ENCODE assay signal across 8 cellular contexts in the genomic region with DNA sequence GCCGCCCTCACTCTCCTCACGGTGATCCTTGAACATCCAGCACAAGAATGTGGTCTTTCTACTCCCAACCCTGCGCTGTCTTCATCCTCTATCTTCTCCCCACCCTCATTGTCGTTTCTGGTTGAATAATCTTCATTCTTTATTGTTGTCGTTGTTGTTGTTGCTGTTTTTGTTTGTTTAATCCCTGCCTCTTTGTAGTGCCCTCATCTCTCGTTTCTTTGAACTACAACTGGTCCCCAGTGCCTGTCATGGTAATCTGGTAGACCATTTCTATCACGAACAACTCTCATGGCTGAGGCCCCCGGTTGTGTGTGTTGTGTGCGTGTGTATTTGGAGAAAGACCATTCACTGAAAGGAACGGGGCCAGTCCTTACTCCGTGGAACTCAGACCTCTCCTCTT. TPM values are rescaled to one million over a fixed set of nuclear protein-coding genes. Genes with fewer than 3 reads are reported as not detected.
DNase-seq lines count a peak whose midpoint lies in the region; ATAC-seq and TF ChIP-seq lines count a peak whose summit lies in the region.

No MANE protein-coding gene starts in this region.

- peaks cover 39% of the 10 kb centered on the region for H3K4me1 Mint-ChIP-seq in brain

- DNase-seq in left ventricle myocardium inferior, result no peak
- DNase-seq in cardiac septum (ENCODE audit: low spot score), result no peak

- H3K9me3 ChIP-seq in left ventricle myocardium inferior (replicated peaks), result no peaks in the 10 kb centered on the region
- H3K9me3 ChIP-seq in mucosa of stomach (ENCODE audit: control insufficient read depth, low read length), result no peaks in the 10 kb centered on the region

- H3K27me3 ChIP-seq in left ventricle myocardium inferior (ENCODE audit: low read depth) (peaks cover 42% of the 10 kb centered on the region), mucosa of stomach (ENCODE audit: control insufficient read depth, insufficient read depth, low read length) (peaks cover 52% of the 10 kb centered on the region)

- ATAC-seq in HG02759 (IDR thresholded peaks at IDR 0.05; ENCODE audit: unreplicated experiment) (no peak), HG03097 (IDR thresholded peaks at IDR 0.05; ENCODE audit: low FRiP score, unreplicated experiment) (no peak), HG03025 (IDR thresholded peaks at IDR 0.05; ENCODE audit: low FRiP score, unreplicated experiment) (no peak)

- no peaks in the 10 kb centered on the region for H3K9me3 Mint-ChIP-seq in brain

- no peaks in the 10 kb centered on the region for H3K36me3 ChIP-seq in left ventricle myocardium inferior
- H3K36me3 ChIP-seq in mucosa of stomach (ENCODE audit: control insufficient read depth, insufficient read depth, low read length), result no peaks in the 10 kb centered on the region
- H3K36me3 ChIP-seq in urinary bladder (ENCODE audit: insufficient read depth), result no peaks in the 10 kb centered on the region

- peaks cover 24% of the 10 kb centered on the region for H3K4me1 ChIP-seq in left ventricle myocardium inferior
- peaks cover 10% of the 10 kb centered on the region for H3K4me1 ChIP-seq in mucosa of stomach (ENCODE audit: control insufficient read depth, insufficient read depth, low read length)
- H3K4me1 ChIP-seq in urinary bladder (ENCODE audit: insufficient read depth), result no peaks in the 10 kb centered on the region

- H3K4me3 ChIP-seq in left ventricle myocardium inferior (peak overlapping the region; percentile 72), mucosa of stomach (ENCODE audit: low read length) (no peak overlapping the region), urinary bladder (ENCODE audit: low read depth, low read length) (peak overlapping the region; percentile 63)

- peak overlapping the region; percentile 80 to 90 (median 83) for H3K4me3 Mint-ChIP-seq in brain

- intact Hi-C loops in left ventricle myocardium inferior (cut with micrococcal nuclease), result no loop called here
- intact Hi-C loops in cardiac septum (cut with DNase I), result loop anchor here (5.0 to 10.0 kb wide), 3 partner anchors 37 to 195 kb away; partner anchors contain the start of gene ARPP19

- H3K27ac Mint-ChIP-seq in brain, result peak overlapping the region; percentile 38 to 92 (median 79)

- H3K9ac ChIP-seq in mucosa of stomach (ENCODE audit: low read length), result peak overlapping the region; percentile 38

- no peak for TF ChIP-seq CTCF in left ventricle myocardium inferior (IDR thresholded peaks at IDR 0.05; ENCODE audit: borderline replicate concordance)
- TF ChIP-seq CTCF in brain (conservative IDR thresholded peaks at IDR 0.05), result no peak

- peaks cover 31% of the 10 kb centered on the region for H3K27me3 Mint-ChIP-seq in brain

- H3K27ac ChIP-seq in left ventricle myocardium inferior (replicated peaks), result no peak overlapping the region
- no peak overlapping the region for H3K27ac ChIP-seq in urinary bladder (ENCODE audit: low read depth)

- H3K36me3 Mint-ChIP-seq in brain, result no peaks in the 10 kb centered on the region

- WGBS in urinary bladder, result 38% methylated on average over 11 of the region's 11 CpGs

RNA-seq across cellular contexts. Expression of gene MYO5A, which starts 1.3 kb away (rescaled TPM):
- total RNA-seq in left ventricle myocardium inferior (6.5 TPM), cardiac septum (11.4 TPM), urinary bladder (29.5 TPM)
- polyA plus RNA-seq in brain (ENCODE audit: insufficient read depth, low read depth, low replicate concordance) (6.3 TPM), urinary bladder (9.1 TPM)

RNA-seq across cellular contexts. Expression of gene ARPP19, which starts 38.9 kb away (rescaled TPM):
- total RNA-seq in left ventricle myocardium inferior (162 TPM), cardiac septum (131 TPM), urinary bladder (170 TPM)
- polyA plus RNA-seq in brain (ENCODE audit: insufficient read depth, low read depth, low replicate concordance) (133 TPM), urinary bladder (66.9 TPM)
